Comparison of ENCODE assay signal across 15 cellular contexts in genomic region chr20:36645353-36645752, GRCh38. TPM values are rescaled to one million over a fixed set of nuclear protein-coding genes. Genes with fewer than 3 reads are reported as not detected.
DNase-seq lines count a peak whose midpoint lies in the region; ATAC-seq and TF ChIP-seq lines count a peak whose summit lies in the region.
"Had no signal": no experiment of that assay in that cellular context is flagged by ENCODE, and none has a peak within 500 bp of the region (broad histone marks: within the 10 kb centered on the region; RNA-seq: fewer than 3 reads in every experiment).

No MANE protein-coding gene starts in this region.

- H3K36me3 ChIP-seq in CD8-positive, alpha-beta T cell (ENCODE audit: insufficient read depth, low read length): peaks cover 11% of the 10 kb centered on the region
- H3K36me3 ChIP-seq in colonic mucosa (no peaks in the 10 kb centered on the region), rectal smooth muscle tissue (ENCODE audit: control insufficient read depth, insufficient read depth, low read length) (no peaks in the 10 kb centered on the region)
- H3K36me3 ChIP-seq: tibial artery had no signal

- H3K27ac Mint-ChIP-seq in CD8-positive, alpha-beta T cell: peak overlapping the region; percentile 98

- H3K9ac ChIP-seq in colonic mucosa (ENCODE audit: low read depth in 2 of 2, low read length in 2 of 2) (peak overlapping the region in 1 of 2 donors; percentile 6), rectal smooth muscle tissue (ENCODE audit: low read length) (no peak overlapping the region)

- CTCF ChIA-PET in CD8-positive, alpha-beta T cell (lab: Charles Lee): interaction anchor here (0.7 to 8.3 kb wide), 7 partner anchors 10 to 241 kb away, joined by 3 to 56 read pairs (median 5); partner anchors contain the start of gene RAB5IF

- H3K4me3 ChIP-seq in CD8-positive, alpha-beta T cell (ENCODE audit: low read depth, low read length): peak overlapping the region; percentile 79
- peak overlapping the region; percentile 14 for H3K4me3 ChIP-seq in NB4 (ENCODE audit: low read depth, low read length)
- peak overlapping the region; percentile 15 for H3K4me3 ChIP-seq in colonic mucosa
- H3K4me3 ChIP-seq in rectal smooth muscle tissue (ENCODE audit: low read length): peak overlapping the region; percentile 35
- H3K4me3 ChIP-seq: tibial artery had no signal

- no peak for TF ChIP-seq POLR2A in NB4 (IDR thresholded peaks at IDR 0.05; ENCODE audit: extremely low read depth, insufficient read length)

- H3K9me3 Mint-ChIP-seq in CD8-positive, alpha-beta T cell: no peaks in the 10 kb centered on the region
- H3K9me3 Mint-ChIP-seq: CD14-positive monocyte had no signal

- no peaks in the 10 kb centered on the region for H3K27me3 ChIP-seq in CD8-positive, alpha-beta T cell (ENCODE audit: insufficient read depth, low read length)
- no peaks in the 10 kb centered on the region for H3K27me3 ChIP-seq in colonic mucosa
- H3K27me3 ChIP-seq in rectal smooth muscle tissue (ENCODE audit: control insufficient read depth, insufficient read depth, low read length): no peaks in the 10 kb centered on the region
- H3K27me3 ChIP-seq: tibial artery had no signal

- no peaks in the 10 kb centered on the region for H3K27me3 Mint-ChIP-seq in CD8-positive, alpha-beta T cell (ENCODE audit: low read depth)

- H3K4me1 Mint-ChIP-seq in CD8-positive, alpha-beta T cell (ENCODE audit: low read depth): peaks cover 60% of the 10 kb centered on the region

- ATAC-seq in CD8-positive, alpha-beta T cell: no peak
- no peak for ATAC-seq in HG02852 (IDR thresholded peaks at IDR 0.05; ENCODE audit: unreplicated experiment)

- peaks cover 47% of the 10 kb centered on the region for H3K36me3 Mint-ChIP-seq in CD8-positive, alpha-beta T cell
- H3K36me3 Mint-ChIP-seq: CD14-positive monocyte had no signal

- DNase-seq in CD8-positive, alpha-beta T cell: no peak
- DNase-seq in NB4 (ENCODE audit: low read depth) (no peak), colonic mucosa (no peak), H4 (ENCODE audit: low spot score) (no peak), activated gamma-delta T cell (lab: John Stamatoyannopoulos, UW) (no peak), DMS79 (lab: John Stamatoyannopoulos, UW) (no peak)
- DNase-seq: caudate nucleus, glutamatergic neuron, midbrain, NCI-H2081 treated with DMSO at 0.1 percent for 48 hours, tibial artery had no signal

- H3K27ac ChIP-seq in CD8-positive, alpha-beta T cell (ENCODE audit: low read depth, low read length): peak overlapping the region; percentile 77
- H3K27ac ChIP-seq in colonic mucosa (no peak overlapping the region), rectal smooth muscle tissue (ENCODE audit: low read depth, low read length) (no peak overlapping the region)
- H3K27ac ChIP-seq: RWPE1, tibial artery had no signal

- peak overlapping the region; percentile 98 for H3K4me3 Mint-ChIP-seq in CD8-positive, alpha-beta T cell

- POLR2A ChIA-PET in CD8-positive, alpha-beta T cell (lab: Charles Lee): interaction anchor here (1.0 to 8.4 kb wide), 9 partner anchors 11 to 128 kb away, joined by 3 to 73 read pairs (median 6); partner anchors contain the start of genes DSN1, RAB5IF and TGIF2

- intact Hi-C loops in CD8-positive, alpha-beta T cell (cut with DNase I, micrococcal nuclease): loop anchor here (2.0 kb wide), 2 partner anchors 15 to 41 kb away; partner anchors contain the start of gene RAB5IF (in 1 of the 2)
- intact Hi-C loops in colonic mucosa (cut with DNase I): no loop called here

- no peak for TF ChIP-seq CTCF in CD8-positive, alpha-beta T cell (IDR thresholded peaks at IDR 0.05)
- TF ChIP-seq CTCF in NB4 (IDR thresholded peaks at IDR 0.05; ENCODE audit: low read depth, low read length) (no peak), colonic mucosa (IDR thresholded peaks at IDR 0.05) (no peak)

- H3K4me1 ChIP-seq in CD8-positive, alpha-beta T cell (ENCODE audit: insufficient read depth, low read length): peaks cover 43% of the 10 kb centered on the region
- H3K4me1 ChIP-seq in colonic mucosa (no peaks in the 10 kb centered on the region), rectal smooth muscle tissue (ENCODE audit: control insufficient read depth, insufficient read depth, low read length) (no peaks in the 10 kb centered on the region)
- H3K4me1 ChIP-seq: tibial artery had no signal

- H3K9me3 ChIP-seq in CD8-positive, alpha-beta T cell (ENCODE audit: low read length): no peaks in the 10 kb centered on the region
- H3K9me3 ChIP-seq in colonic mucosa: no peaks in the 10 kb centered on the region
- H3K9me3 ChIP-seq: tibial artery had no signal

RNA-seq across cellular contexts. Expression of gene SLA2, which starts 0.6 kb away (rescaled TPM):
- total RNA-seq in CD8-positive, alpha-beta T cell: 10 to 100 TPM; 58.5 to 60.3 TPM
- total RNA-seq in colonic mucosa: under 1 TPM; 0.58 to 0.59 TPM
- not detected in 2 replicates for total RNA-seq in H4 (2014; rRNA removed; shearing (Covaris generic))

RNA-seq across cellular contexts. Expression of gene RAB5IF, which starts 39.8 kb away (rescaled TPM):
- 100 to 1,000 TPM; 106 to 108 TPM for total RNA-seq in CD8-positive, alpha-beta T cell
- 100 to 1,000 TPM; 143 to 207 TPM for total RNA-seq in colonic mucosa
- 215 and 237 TPM in 2 replicates for total RNA-seq in H4 (2014; rRNA removed; shearing (Covaris generic))

Comparison
In these comparisons a context has a peak if more than half of its experiments do, and no peak if none do; other contexts are left out.
1. H3K4me3 ChIP-seq: peak in every context shown above with its lines; median percentile 79 in CD8-positive, alpha-beta T cell; 35 in rectal smooth muscle tissue; 15 in colonic mucosa; 14 in NB4.
2. RNA of gene SLA2, which starts 0.6 kb away (total RNA-seq): 58.5 to 60.3 TPM in CD8-positive, alpha-beta T cell; 0.58 to 0.59 TPM in colonic mucosa and not detected in H4; every median in the first group is over 10 times any median in the second.